In genomic region chr20:44885392-44886275, GRCh38 we compare ENCODE assay signal across 1 cellular context.
TF ChIP-seq lines count a peak whose summit lies in the region.

Gene YWHAB (plus strand): TSS chr20:44885705. CDS start chr20:44901534, 15,829 bp downstream.

TF ChIP-seq in HepG2, 621 proteins besides CTCF, POLR2A, EP300 and RAD21 (continued from another document and continues in another):
- TF ChIP-seq ZFP91 (CRISPR knock-in tag; IDR thresholded peaks at IDR 0.05; ENCODE audit: borderline replicate concordance) (peak; percentile 95), MXD4 (CRISPR knock-in tag; IDR thresholded peaks at IDR 0.05) (peak; percentile 76), MAFK (conservative IDR thresholded peaks at IDR 0.05 in 1 of 2, IDR thresholded peaks at IDR 0.05 in 1 of 2; ENCODE audit: low read length in 2 of 2) (no peak), ZNF335 (CRISPR knock-in tag; IDR thresholded peaks at IDR 0.05) (peak; percentile 76; the same call in 1 of the 2 replicates), LCORL (IDR thresholded peaks at IDR 0.05) (no peak), LCORL (CRISPR knock-in tag; IDR thresholded peaks at IDR 0.05) (peak; percentile 81), PHF8 (CRISPR knock-in tag; IDR thresholded peaks at IDR 0.05) (peak; percentile 98), NKX3-1 (CRISPR knock-in tag; IDR thresholded peaks at IDR 0.05) (0 out of 2 replicates have a peak, but pooled peaks have one; percentile 58), TRIM22 (IDR thresholded peaks at IDR 0.05) (no peak), ZNF326 (CRISPR knock-in tag; IDR thresholded peaks at IDR 0.05; ENCODE audit: borderline replicate concordance) (no peak), SOX6 (IDR thresholded peaks at IDR 0.05) (no peak), SOX6 (CRISPR knock-in tag; IDR thresholded peaks at IDR 0.05) (peak; percentile 72), ZBTB33 (CRISPR knock-in tag; IDR thresholded peaks at IDR 0.05) (no peak; the same call in 1 of the 2 replicates), HNF1B (CRISPR knock-in tag; IDR thresholded peaks at IDR 0.05) (peak; percentile 96), ERF (CRISPR knock-in tag; IDR thresholded peaks at IDR 0.05) (peak; percentile 80), HDAC6 (IDR thresholded peaks at IDR 0.05; ENCODE audit: low read depth, low read length) (no peak), IRF2 (CRISPR knock-in tag; IDR thresholded peaks at IDR 0.05) (peak; percentile 50), ZMAT3 (CRISPR knock-in tag; conservative IDR thresholded peaks at IDR 0.05) (peak; percentile 84; the same call in 1 of the 2 replicates), KMT2A (CRISPR knock-in tag; IDR thresholded peaks at IDR 0.05) (peak; percentile 96), RFX3 (CRISPR knock-in tag; IDR thresholded peaks at IDR 0.05) (no peak), THAP11 (CRISPR knock-in tag; IDR thresholded peaks at IDR 0.05) (peak; percentile 94), ZNF3 (CRISPR knock-in tag; IDR thresholded peaks at IDR 0.05) (no peak), ASH2L (IDR thresholded peaks at IDR 0.05; ENCODE audit: insufficient read length, low read depth, low read length) (peak; percentile 99), ZBTB38 (CRISPR knock-in tag; IDR thresholded peaks at IDR 0.05) (peak; percentile 79; the same call in 1 of the 2 replicates), ZBTB7A (CRISPR knock-in tag; IDR thresholded peaks at IDR 0.05) (0 out of 2 replicates have a peak, but pooled peaks have one; percentile 81), U2AF1 (optimal IDR thresholded peaks at IDR 0.05; ENCODE audit: low read depth, low read length) (no peak), HDAC1 (CRISPR knock-in tag; IDR thresholded peaks at IDR 0.05) (peak; percentile 94), FOXM1 (CRISPR knock-in tag; IDR thresholded peaks at IDR 0.05) (peak; percentile 88), ELF1 (CRISPR knock-in tag; IDR thresholded peaks at IDR 0.05) (peak; percentile 97), RELA (CRISPR knock-in tag; IDR thresholded peaks at IDR 0.05) (0 out of 2 replicates have a peak, but pooled peaks have one; percentile 72), ESRRA (CRISPR knock-in tag; IDR thresholded peaks at IDR 0.05; ENCODE audit: low read depth) (no peak; the same call in 1 of the 2 replicates), ZNF549 (CRISPR knock-in tag; IDR thresholded peaks at IDR 0.05) (no peak; the same call in 1 of the 2 replicates), SP1 (IDR thresholded peaks at IDR 0.05) (no peak), SP1 (CRISPR knock-in tag; IDR thresholded peaks at IDR 0.05) (peak; percentile 89), ATM (IDR thresholded peaks at IDR 0.05; ENCODE audit: borderline replicate concordance) (no peak), TEAD3 (CRISPR knock-in tag; optimal IDR thresholded peaks at IDR 0.05; ENCODE audit: borderline replicate concordance) (peak; percentile 72), SALL1 (CRISPR knock-in tag; IDR thresholded peaks at IDR 0.05) (peak; percentile 65), U2AF2 (IDR thresholded peaks at IDR 0.05; ENCODE audit: low read depth, low read length) (no peak), ATF3 (CRISPR knock-in tag; IDR thresholded peaks at IDR 0.05) (0 out of 2 replicates have a peak, but pooled peaks have one; percentile 4), PCBP1 (IDR thresholded peaks at IDR 0.05; ENCODE audit: borderline replicate concordance, low read depth, low read length) (peak; percentile 96), PHF5A (CRISPR knock-in tag; IDR thresholded peaks at IDR 0.05; ENCODE audit: low read depth, unreplicated experiment) (no peak), STAT5B (CRISPR knock-in tag; IDR thresholded peaks at IDR 0.05) (no peak)
- TF ChIP-seq, protein P1, sequence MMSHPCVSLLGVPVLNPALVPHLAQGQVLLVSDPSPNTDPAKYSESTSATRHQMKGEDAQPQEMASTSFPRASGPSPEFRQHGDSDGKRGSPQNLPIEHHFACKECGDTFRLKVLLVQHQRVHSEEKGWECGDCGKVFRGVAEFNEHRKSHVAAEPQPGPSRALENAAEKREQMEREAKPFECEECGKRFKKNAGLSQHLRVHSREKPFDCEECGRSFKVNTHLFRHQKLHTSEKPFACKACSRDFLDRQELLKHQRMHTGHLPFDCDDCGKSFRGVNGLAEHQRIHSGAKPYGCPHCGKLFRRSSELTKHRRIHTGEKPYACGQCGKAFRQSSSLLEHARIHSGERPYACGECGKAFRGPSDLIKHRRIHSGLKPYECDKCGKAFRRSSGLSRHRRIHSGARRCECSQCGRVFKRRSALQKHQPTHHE (CRISPR knock-in tag; IDR thresholded peaks at IDR 0.05; ENCODE audit: borderline replicate concordance) = peak; percentile 45; the same call in 1 of the 2 replicates
- TF ChIP-seq, protein P2, sequence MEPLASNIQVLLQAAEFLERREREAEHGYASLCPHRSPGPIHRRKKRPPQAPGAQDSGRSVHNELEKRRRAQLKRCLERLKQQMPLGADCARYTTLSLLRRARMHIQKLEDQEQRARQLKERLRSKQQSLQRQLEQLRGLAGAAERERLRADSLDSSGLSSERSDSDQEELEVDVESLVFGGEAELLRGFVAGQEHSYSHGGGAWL (CRISPR knock-in tag; IDR thresholded peaks at IDR 0.05) = peak; percentile 94; the same call in 1 of the 2 replicates
- TF ChIP-seq, protein P3, sequence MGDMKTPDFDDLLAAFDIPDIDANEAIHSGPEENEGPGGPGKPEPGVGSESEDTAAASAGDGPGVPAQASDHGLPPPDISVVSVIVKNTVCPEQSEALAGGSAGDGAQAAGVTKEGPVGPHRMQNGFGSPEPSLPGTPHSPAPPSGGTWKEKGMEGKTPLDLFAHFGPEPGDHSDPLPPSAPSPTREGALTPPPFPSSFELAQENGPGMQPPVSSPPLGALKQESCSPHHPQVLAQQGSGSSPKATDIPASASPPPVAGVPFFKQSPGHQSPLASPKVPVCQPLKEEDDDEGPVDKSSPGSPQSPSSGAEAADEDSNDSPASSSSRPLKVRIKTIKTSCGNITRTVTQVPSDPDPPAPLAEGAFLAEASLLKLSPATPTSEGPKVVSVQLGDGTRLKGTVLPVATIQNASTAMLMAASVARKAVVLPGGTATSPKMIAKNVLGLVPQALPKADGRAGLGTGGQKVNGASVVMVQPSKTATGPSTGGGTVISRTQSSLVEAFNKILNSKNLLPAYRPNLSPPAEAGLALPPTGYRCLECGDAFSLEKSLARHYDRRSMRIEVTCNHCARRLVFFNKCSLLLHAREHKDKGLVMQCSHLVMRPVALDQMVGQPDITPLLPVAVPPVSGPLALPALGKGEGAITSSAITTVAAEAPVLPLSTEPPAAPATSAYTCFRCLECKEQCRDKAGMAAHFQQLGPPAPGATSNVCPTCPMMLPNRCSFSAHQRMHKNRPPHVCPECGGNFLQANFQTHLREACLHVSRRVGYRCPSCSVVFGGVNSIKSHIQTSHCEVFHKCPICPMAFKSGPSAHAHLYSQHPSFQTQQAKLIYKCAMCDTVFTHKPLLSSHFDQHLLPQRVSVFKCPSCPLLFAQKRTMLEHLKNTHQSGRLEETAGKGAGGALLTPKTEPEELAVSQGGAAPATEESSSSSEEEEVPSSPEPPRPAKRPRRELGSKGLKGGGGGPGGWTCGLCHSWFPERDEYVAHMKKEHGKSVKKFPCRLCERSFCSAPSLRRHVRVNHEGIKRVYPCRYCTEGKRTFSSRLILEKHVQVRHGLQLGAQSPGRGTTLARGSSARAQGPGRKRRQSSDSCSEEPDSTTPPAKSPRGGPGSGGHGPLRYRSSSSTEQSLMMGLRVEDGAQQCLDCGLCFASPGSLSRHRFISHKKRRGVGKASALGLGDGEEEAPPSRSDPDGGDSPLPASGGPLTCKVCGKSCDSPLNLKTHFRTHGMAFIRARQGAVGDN (CRISPR knock-in tag; IDR thresholded peaks at IDR 0.05) = peak; percentile 95
- TF ChIP-seq, protein P4, sequence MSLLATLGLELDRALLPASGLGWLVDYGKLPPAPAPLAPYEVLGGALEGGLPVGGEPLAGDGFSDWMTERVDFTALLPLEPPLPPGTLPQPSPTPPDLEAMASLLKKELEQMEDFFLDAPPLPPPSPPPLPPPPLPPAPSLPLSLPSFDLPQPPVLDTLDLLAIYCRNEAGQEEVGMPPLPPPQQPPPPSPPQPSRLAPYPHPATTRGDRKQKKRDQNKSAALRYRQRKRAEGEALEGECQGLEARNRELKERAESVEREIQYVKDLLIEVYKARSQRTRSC (CRISPR knock-in tag; IDR thresholded peaks at IDR 0.05; ENCODE audit: low read depth) = no peak
- TF ChIP-seq, protein P5, sequence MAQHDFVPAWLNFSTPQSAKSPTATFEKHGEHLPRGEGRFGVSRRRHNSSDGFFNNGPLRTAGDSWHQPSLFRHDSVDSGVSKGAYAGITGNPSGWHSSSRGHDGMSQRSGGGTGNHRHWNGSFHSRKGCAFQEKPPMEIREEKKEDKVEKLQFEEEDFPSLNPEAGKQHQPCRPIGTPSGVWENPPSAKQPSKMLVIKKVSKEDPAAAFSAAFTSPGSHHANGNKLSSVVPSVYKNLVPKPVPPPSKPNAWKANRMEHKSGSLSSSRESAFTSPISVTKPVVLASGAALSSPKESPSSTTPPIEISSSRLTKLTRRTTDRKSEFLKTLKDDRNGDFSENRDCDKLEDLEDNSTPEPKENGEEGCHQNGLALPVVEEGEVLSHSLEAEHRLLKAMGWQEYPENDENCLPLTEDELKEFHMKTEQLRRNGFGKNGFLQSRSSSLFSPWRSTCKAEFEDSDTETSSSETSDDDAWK (CRISPR knock-in tag; IDR thresholded peaks at IDR 0.05) = no peak
- TF ChIP-seq, protein P6, sequence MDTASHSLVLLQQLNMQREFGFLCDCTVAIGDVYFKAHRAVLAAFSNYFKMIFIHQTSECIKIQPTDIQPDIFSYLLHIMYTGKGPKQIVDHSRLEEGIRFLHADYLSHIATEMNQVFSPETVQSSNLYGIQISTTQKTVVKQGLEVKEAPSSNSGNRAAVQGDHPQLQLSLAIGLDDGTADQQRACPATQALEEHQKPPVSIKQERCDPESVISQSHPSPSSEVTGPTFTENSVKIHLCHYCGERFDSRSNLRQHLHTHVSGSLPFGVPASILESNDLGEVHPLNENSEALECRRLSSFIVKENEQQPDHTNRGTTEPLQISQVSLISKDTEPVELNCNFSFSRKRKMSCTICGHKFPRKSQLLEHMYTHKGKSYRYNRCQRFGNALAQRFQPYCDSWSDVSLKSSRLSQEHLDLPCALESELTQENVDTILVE (CRISPR knock-in tag; IDR thresholded peaks at IDR 0.05) = peak; percentile 92
- TF ChIP-seq, protein P7, sequence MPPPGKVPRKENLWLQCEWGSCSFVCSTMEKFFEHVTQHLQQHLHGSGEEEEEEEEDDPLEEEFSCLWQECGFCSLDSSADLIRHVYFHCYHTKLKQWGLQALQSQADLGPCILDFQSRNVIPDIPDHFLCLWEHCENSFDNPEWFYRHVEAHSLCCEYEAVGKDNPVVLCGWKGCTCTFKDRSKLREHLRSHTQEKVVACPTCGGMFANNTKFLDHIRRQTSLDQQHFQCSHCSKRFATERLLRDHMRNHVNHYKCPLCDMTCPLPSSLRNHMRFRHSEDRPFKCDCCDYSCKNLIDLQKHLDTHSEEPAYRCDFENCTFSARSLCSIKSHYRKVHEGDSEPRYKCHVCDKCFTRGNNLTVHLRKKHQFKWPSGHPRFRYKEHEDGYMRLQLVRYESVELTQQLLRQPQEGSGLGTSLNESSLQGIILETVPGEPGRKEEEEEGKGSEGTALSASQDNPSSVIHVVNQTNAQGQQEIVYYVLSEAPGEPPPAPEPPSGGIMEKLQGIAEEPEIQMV (CRISPR knock-in tag; IDR thresholded peaks at IDR 0.05; ENCODE audit: low read depth) = no peak
